In the genomic region with DNA sequence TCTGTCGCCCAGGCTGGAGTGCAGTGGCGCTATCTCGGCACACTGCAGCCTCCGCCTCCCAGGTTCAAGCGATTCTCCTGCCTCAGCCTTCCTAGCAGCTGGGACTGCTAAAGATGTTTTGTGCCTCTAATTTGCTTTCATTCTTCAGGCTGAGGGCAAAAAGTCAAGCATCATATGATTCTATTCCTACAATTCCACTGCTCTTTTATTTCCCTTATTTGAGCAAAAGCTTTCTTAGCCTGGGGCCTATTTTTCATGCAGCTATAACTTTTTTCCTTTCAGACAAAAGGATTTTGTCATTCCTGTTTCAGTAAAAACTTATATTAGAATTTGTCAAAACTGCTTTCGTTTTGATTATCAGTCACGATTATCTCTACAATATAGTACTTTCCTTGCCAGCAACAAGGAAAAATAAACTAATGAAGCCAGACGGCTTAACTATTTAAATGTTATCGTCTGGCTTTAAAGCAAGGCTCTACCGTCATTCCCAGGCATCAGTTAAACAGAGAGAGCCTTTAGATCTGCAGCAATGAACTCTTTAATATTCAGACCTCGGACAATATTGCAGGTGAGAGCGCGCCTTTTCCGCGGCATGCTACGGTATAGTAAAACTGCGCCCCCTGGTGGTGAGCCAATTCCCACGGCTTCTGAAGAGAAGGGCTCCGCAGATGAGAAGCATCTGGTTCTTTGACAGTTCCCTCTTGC, we compare ENCODE assay signal across 8 cellular contexts. TPM values are rescaled to one million over a fixed set of nuclear protein-coding genes. Genes with fewer than 3 reads are reported as not detected.
DNase-seq lines count a peak whose midpoint lies in the region; TF ChIP-seq lines count a peak whose summit lies in the region.

No MANE protein-coding gene starts in this region.

- no peak overlapping the region for H3K18ac ChIP-seq in H9 (ENCODE audit: insufficient read length, low read depth, low read length)

- WGBS in H9 (ENCODE audit: extremely low coverage, insufficient read length, low lambda C conversion rate) = no CpG with 5 or more reads among the region's 19 CpGs
- WGBS in ovary, 3 donors = 12 to 17% (median 14%) methylated on average over 19 of the region's 19 CpGs
- whole genome bisulfite sequencing in testis, 2 donors = 11 to 16% methylated on average over 19 of the region's 19 CpGs

- no peak overlapping the region for H2AFZ ChIP-seq in H9 (ENCODE audit: low read length)

- no peak overlapping the region for H3K56ac ChIP-seq in H9 (ENCODE audit: insufficient read length, low read depth, low read length)

- H3K23me2 ChIP-seq in H9 (ENCODE audit: insufficient read length, low read depth, low read length, poor library complexity, severe bottlenecking) = peaks cover 4% of the 10 kb centered on the region

- peaks cover 7% of the 10 kb centered on the region for H3K27me3 Mint-ChIP-seq in H9 (ENCODE audit: low read depth)

- no peak overlapping the region for H4K5ac ChIP-seq in H9 (ENCODE audit: insufficient read length, low read depth, low read length)

- no peak overlapping the region for H3K27ac Mint-ChIP-seq in H9

- H4K91ac ChIP-seq in H9 (ENCODE audit: insufficient read length, low read depth, low read length) = no peak overlapping the region

- H3K4me3 Mint-ChIP-seq in H9 = peak overlapping the region in 1 of 2 experiments; percentile 64; a peak in 3 of 5 replicates

- no peak for TF ChIP-seq POLR2A in ovary (IDR thresholded peaks at IDR 0.05)
- no peak for TF ChIP-seq POLR2A in testis (IDR thresholded peaks at IDR 0.05)

- H4K8ac ChIP-seq in H9 (replicated peaks; ENCODE audit: insufficient read length, low read depth, low read length) = no peak overlapping the region

- H3K4me1 Mint-ChIP-seq in H9 = peaks cover 26 to 28% of the 10 kb centered on the region in 2 experiments

- H3K9me3 ChIP-seq in H9 (ENCODE audit: control insufficient read depth, low read depth, low read length) (no peaks in the 10 kb centered on the region), ovary (no peaks in the 10 kb centered on the region), testis (no peaks in the 10 kb centered on the region)

- intact Hi-C loops in ovary (cut with DNase I) = loop anchor here (5.0 to 10.0 kb wide), 5 partner anchors 95 to 345 kb away; partner anchors contain the start of gene LRRK2 (in 1 of the 4)
- intact Hi-C loops in testis (cut with DNase I; ENCODE audit: low total_unique reads) = loop anchor here (10.0 kb wide), 1 partner anchor 92 kb away; no protein-coding TSS in a partner anchor

- H3K4ac ChIP-seq in H9 (ENCODE audit: low read depth, low read length) = no peak overlapping the region

- no peaks in the 10 kb centered on the region; a peak in 2 of 5 replicates for H3K9me3 Mint-ChIP-seq in H9

- no peak overlapping the region for H2BK15ac ChIP-seq in H9 (ENCODE audit: low read depth, low read length)

- peak overlapping the region; percentile 26 for H3K4me3 ChIP-seq in ovary
- H3K4me3 ChIP-seq in testis = peak overlapping the region; percentile 22 to 40

- H3K79me2 ChIP-seq in H9 (ENCODE audit: insufficient read depth, low read length) = no peaks in the 10 kb centered on the region; the same call in 1 of the 2 replicates

- H3K79me1 ChIP-seq in H9 (ENCODE audit: insufficient read depth, low read depth, low read length, poor library complexity, severe bottlenecking) = no peaks in the 10 kb centered on the region

- H2BK12ac ChIP-seq in H9 (ENCODE audit: insufficient read length, low read depth, low read length) = no peak overlapping the region

- H2BK120ac ChIP-seq in H9 (ENCODE audit: low read depth, low read length, poor library complexity, severe bottlenecking) = no peak overlapping the region

- H3K4me1 ChIP-seq in H9 (ENCODE audit: insufficient read depth, low read length) (no peaks in the 10 kb centered on the region; the same call in 1 of the 2 replicates), ovary (ENCODE audit: insufficient read depth) (peaks cover 9% of the 10 kb centered on the region), testis (no peaks in the 10 kb centered on the region)

- no peak overlapping the region for H3K9ac ChIP-seq in H9 (ENCODE audit: extremely low read depth, insufficient read length, low read length)

- no peak overlapping the region for H3K23ac ChIP-seq in H9 (ENCODE audit: insufficient read length, low read depth, low read length)

- no peak overlapping the region for H3K14ac ChIP-seq in H9 (ENCODE audit: insufficient read depth, low read length)

- H2AK5ac ChIP-seq in H9 (ENCODE audit: insufficient read length, low read length) = no peak overlapping the region

- H3K27ac ChIP-seq in H9 (ENCODE audit: insufficient read length, low read depth, low read length) = no peak overlapping the region
- peak overlapping the region; percentile 7 to 84 for H3K27ac ChIP-seq in ovary
- peak overlapping the region in 1 of 2 donors; percentile 93 for H3K27ac ChIP-seq in testis

- H3T11ph ChIP-seq in H9 (ENCODE audit: low read length) = no peak overlapping the region

- TF ChIP-seq CTCF in H9 (conservative IDR thresholded peaks at IDR 0.05) (peak; percentile 93), ovary (IDR thresholded peaks at IDR 0.05) (peak; percentile 70 to 78 (median 77)), testis (IDR thresholded peaks at IDR 0.05) (peak; percentile 89 to 99 (median 93))

- DNase-seq in EH (ENCODE audit: low read depth) (peak; percentile 70), H9 (peak; percentile 82), MV-4-11 (lab: John Stamatoyannopoulos, UW) (peak; percentile 61), SIG-M5 (lab: John Stamatoyannopoulos, UW) (peak; percentile 36), germinal center (ENCODE audit: low spot score) (peak; percentile 72), ovary (peak; percentile 89 to 95 (median 93)), testis (peak; percentile 97)
- peak; percentile 71 to 91 (median 88) for DNase-seq in activated naive CD4-positive, alpha-beta T cell (lab: John Stamatoyannopoulos, UW)

- H3K27me3 ChIP-seq in H9 (ENCODE audit: insufficient read depth, low read length) (no peaks in the 10 kb centered on the region; the same call in 1 of the 2 replicates), ovary (no peaks in the 10 kb centered on the region), testis (no peaks in the 10 kb centered on the region)

- no peaks in the 10 kb centered on the region for H3K36me3 ChIP-seq in ovary
- H3K36me3 ChIP-seq in testis (ENCODE audit: low read depth, missing control alignments) = no peaks in the 10 kb centered on the region

- no peak for TF ChIP-seq EP300 in ovary (IDR thresholded peaks at IDR 0.05)

- H3K36me3 Mint-ChIP-seq in H9 (ENCODE audit: insufficient read depth in 1 of 3, low read depth in 3 of 3) = peaks cover 0 to 1% (median 0%) of the 10 kb centered on the region in 3 experiments; a peak in 1 of 7 replicates

- H2BK5ac ChIP-seq in H9 (ENCODE audit: insufficient read length, low read length) = no peak overlapping the region

- no peaks in the 10 kb centered on the region for H4K20me1 ChIP-seq in H9 (ENCODE audit: control insufficient read depth, insufficient read depth, insufficient read length)

- no peak overlapping the region for H3K4me2 ChIP-seq in H9 (ENCODE audit: insufficient read depth, insufficient read length, low read length)

- H2BK20ac ChIP-seq in H9 (ENCODE audit: low read depth, low read length, poor library complexity, severe bottlenecking) = no peak overlapping the region

RNA-seq across cellular contexts. Expression of gene SLC2A13, which starts 1.4 kb away (rescaled TPM):
- total RNA-seq in H9 (2021) (5.1 and 7.0 TPM in 2 replicates), ovary (10 to 100 TPM in 3 of 7 donors, 1 to 10 TPM in 4; 5.9 to 24.3 (median 8.0) TPM), testis (10 to 100 TPM; 18.0 to 19.8 TPM)
- polyA plus RNA-seq in ovary (1 to 10 TPM; 2.3 to 3.1 TPM), testis (ENCODE audit: insufficient read depth, low read depth, low replicate concordance) (3.3 TPM)

Comparison
In these comparisons a context has a peak if more than half of its experiments do, and no peak if none do; other contexts are left out.
1. DNase-seq: peak in every context shown above with its lines; median percentile 97 in testis; 93 in ovary; 88 in activated naive CD4-positive, alpha-beta T cell; 82 in H9; 72 in germinal center; 70 in EH; 61 in MV-4-11; 36 in SIG-M5.